Comparison of ENCODE assay signal across 2 cellular contexts in the genomic region with DNA sequence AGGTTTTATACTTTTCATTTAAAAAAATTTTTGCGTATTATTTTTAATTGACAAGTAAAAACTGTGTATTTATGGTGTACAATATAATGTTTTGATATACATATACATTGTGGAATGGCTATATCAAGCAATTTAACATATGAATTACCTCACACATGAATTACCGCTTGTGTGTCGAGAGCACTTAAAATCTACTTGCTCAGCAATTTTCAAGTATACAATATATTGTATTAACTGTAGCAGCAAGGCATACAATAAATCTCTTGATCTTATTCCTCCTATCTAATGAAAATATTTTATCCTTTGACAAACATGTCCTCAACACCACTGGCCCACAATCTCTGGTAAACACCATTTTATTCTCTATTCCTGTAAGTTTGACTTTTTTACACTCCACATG.
TF ChIP-seq lines count a peak whose summit lies in the region.

No MANE protein-coding gene starts in this region.

TF ChIP-seq in A549, 52 proteins besides CTCF, POLR2A, EP300 and RAD21 (continued from another document):
- TF ChIP-seq, protein P1, sequence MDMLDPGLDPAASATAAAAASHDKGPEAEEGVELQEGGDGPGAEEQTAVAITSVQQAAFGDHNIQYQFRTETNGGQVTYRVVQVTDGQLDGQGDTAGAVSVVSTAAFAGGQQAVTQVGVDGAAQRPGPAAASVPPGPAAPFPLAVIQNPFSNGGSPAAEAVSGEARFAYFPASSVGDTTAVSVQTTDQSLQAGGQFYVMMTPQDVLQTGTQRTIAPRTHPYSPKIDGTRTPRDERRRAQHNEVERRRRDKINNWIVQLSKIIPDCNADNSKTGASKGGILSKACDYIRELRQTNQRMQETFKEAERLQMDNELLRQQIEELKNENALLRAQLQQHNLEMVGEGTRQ (IDR thresholded peaks at IDR 0.05), result no peak
- TF ChIP-seq MAFK (IDR thresholded peaks at IDR 0.05; ENCODE audit: partially characterized antibody) (peak; percentile 88), EHMT2 (IDR thresholded peaks at IDR 0.05; ENCODE audit: low read depth) (no peak)
- TF ChIP-seq, protein P2, sequence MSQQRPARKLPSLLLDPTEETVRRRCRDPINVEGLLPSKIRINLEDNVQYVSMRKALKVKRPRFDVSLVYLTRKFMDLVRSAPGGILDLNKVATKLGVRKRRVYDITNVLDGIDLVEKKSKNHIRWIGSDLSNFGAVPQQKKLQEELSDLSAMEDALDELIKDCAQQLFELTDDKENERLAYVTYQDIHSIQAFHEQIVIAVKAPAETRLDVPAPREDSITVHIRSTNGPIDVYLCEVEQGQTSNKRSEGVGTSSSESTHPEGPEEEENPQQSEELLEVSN (IDR thresholded peaks at IDR 0.05; ENCODE audit: borderline replicate concordance, low read depth), result no peak
TF ChIP-seq in A549: peak in this region for 1.

TF ChIP-seq in K562, 482 proteins besides CTCF, POLR2A, EP300 and RAD21 (continued from another document):
- TF ChIP-seq MAFK (IDR thresholded peaks at IDR 0.05; ENCODE audit: low read length) (peak; percentile 66; the same call in 1 of the 2 replicates), MXI1 (IDR thresholded peaks at IDR 0.05; ENCODE audit: low read depth, low read length) (no peak), C11orf30 (IDR thresholded peaks at IDR 0.05; ENCODE audit: low read depth) (peak; percentile 52; the same call in 1 of the 2 replicates), MAFG (tag; conservative IDR thresholded peaks at IDR 0.05) (peak; percentile 48; the same call in 1 of the 2 replicates)
- TF ChIP-seq, protein P3, sequence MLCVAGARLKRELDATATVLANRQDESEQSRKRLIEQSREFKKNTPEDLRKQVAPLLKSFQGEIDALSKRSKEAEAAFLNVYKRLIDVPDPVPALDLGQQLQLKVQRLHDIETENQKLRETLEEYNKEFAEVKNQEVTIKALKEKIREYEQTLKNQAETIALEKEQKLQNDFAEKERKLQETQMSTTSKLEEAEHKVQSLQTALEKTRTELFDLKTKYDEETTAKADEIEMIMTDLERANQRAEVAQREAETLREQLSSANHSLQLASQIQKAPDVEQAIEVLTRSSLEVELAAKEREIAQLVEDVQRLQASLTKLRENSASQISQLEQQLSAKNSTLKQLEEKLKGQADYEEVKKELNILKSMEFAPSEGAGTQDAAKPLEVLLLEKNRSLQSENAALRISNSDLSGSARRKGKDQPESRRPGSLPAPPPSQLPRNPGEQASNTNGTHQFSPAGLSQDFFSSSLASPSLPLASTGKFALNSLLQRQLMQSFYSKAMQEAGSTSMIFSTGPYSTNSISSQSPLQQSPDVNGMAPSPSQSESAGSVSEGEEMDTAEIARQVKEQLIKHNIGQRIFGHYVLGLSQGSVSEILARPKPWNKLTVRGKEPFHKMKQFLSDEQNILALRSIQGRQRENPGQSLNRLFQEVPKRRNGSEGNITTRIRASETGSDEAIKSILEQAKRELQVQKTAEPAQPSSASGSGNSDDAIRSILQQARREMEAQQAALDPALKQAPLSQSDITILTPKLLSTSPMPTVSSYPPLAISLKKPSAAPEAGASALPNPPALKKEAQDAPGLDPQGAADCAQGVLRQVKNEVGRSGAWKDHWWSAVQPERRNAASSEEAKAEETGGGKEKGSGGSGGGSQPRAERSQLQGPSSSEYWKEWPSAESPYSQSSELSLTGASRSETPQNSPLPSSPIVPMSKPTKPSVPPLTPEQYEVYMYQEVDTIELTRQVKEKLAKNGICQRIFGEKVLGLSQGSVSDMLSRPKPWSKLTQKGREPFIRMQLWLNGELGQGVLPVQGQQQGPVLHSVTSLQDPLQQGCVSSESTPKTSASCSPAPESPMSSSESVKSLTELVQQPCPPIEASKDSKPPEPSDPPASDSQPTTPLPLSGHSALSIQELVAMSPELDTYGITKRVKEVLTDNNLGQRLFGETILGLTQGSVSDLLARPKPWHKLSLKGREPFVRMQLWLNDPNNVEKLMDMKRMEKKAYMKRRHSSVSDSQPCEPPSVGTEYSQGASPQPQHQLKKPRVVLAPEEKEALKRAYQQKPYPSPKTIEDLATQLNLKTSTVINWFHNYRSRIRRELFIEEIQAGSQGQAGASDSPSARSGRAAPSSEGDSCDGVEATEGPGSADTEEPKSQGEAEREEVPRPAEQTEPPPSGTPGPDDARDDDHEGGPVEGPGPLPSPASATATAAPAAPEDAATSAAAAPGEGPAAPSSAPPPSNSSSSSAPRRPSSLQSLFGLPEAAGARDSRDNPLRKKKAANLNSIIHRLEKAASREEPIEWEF (CRISPR knock-in tag; IDR thresholded peaks at IDR 0.05), result no peak
